ENCODE assay signal across 10 cellular contexts in genomic region chr1:92882817-92883216, GRCh38. TPM values are rescaled to one million over a fixed set of nuclear protein-coding genes. Genes with fewer than 3 reads are reported as not detected.
DNase-seq lines count a peak whose midpoint lies in the region; ATAC-seq and TF ChIP-seq lines count a peak whose summit lies in the region.
"Had no signal": no experiment of that assay in that cellular context is flagged by ENCODE, and none has a peak within 500 bp of the region (broad histone marks: within the 10 kb centered on the region; RNA-seq: fewer than 3 reads in every experiment).

No MANE protein-coding gene starts in this region.

- CTCF ChIA-PET in T-cell (lab: Charles Lee) = interaction anchor here (0.5 to 1.8 kb wide), 11 partner anchors 21 to 934 kb away, joined by 3 to 11 read pairs (median 4); partner anchors contain the start of genes BRDT (in 1 of the 2) and DIPK1A (in 1 of the 2)

- WGBS in right cardiac atrium = 45% methylated on average over 1 of the region's 1 CpG

- intact Hi-C loops in Right ventricle myocardium inferior (cut with DNase I) (no loop called here), right cardiac atrium (cut with DNase I) (no loop called here), ascending aorta (cut with DNase I) (no loop called here)

- H3K36me3 Mint-ChIP-seq in T-cell = peaks cover 2% of the 10 kb centered on the region
- H3K36me3 Mint-ChIP-seq in stimulated activated naive CD8-positive, alpha-beta T cell treated with anti-CD3 and anti-CD28 coated beads, Interleukin-15, Interleukin-2, amounts not matched to agents 100 ng/mL and 50 ng/mL, for 24 hours (ENCODE audit: low read depth) = no peaks in the 10 kb centered on the region

- H3K4me1 ChIP-seq in right cardiac atrium (ENCODE audit: control insufficient read depth, insufficient read depth, low read length) (no peaks in the 10 kb centered on the region), ascending aorta (no peaks in the 10 kb centered on the region)
- H3K4me1 ChIP-seq: psoas muscle had no signal

- H3K9me3 ChIP-seq in right cardiac atrium (ENCODE audit: control insufficient read depth, low read length) (no peaks in the 10 kb centered on the region), ascending aorta (no peaks in the 10 kb centered on the region)
- H3K9me3 ChIP-seq: psoas muscle had no signal

- no peaks in the 10 kb centered on the region for H3K27me3 Mint-ChIP-seq in T-cell
- H3K27me3 Mint-ChIP-seq in stimulated activated naive CD8-positive, alpha-beta T cell treated with anti-CD3 and anti-CD28 coated beads, Interleukin-15, Interleukin-2, amounts not matched to agents 100 ng/mL and 50 ng/mL, for 24 hours = no peaks in the 10 kb centered on the region

- no peaks in the 10 kb centered on the region for H3K36me3 ChIP-seq in ascending aorta

- H3K9me3 Mint-ChIP-seq in T-cell = no peaks in the 10 kb centered on the region
- H3K9me3 Mint-ChIP-seq in stimulated activated naive CD8-positive, alpha-beta T cell treated with anti-CD3 and anti-CD28 coated beads, Interleukin-15, Interleukin-2, amounts not matched to agents 100 ng/mL and 50 ng/mL, for 24 hours = no peaks in the 10 kb centered on the region

- H3K27ac ChIP-seq in right cardiac atrium (ENCODE audit: low read length) = no peak overlapping the region
- no peak overlapping the region for H3K27ac ChIP-seq in ascending aorta
- H3K27ac ChIP-seq: psoas muscle had no signal

- H3K4me3 ChIP-seq in right cardiac atrium (ENCODE audit: low read length) = no peak overlapping the region
- no peak overlapping the region for H3K4me3 ChIP-seq in ascending aorta
- H3K4me3 ChIP-seq: psoas muscle had no signal

- ATAC-seq in Right ventricle myocardium inferior = peak; percentile 37
- ATAC-seq in right cardiac atrium = no peak
- peak; percentile 94 to 98 (median 96) for ATAC-seq in T-cell (replicated peaks in 1 of 4)
- ATAC-seq: psoas muscle had no signal

- POLR2A ChIA-PET in T-cell (lab: Charles Lee) = interaction anchor here (0.5 to 0.7 kb wide), 3 partner anchors 23 to 931 kb away, joined by 3 to 5 read pairs (median 3); no protein-coding TSS in a partner anchor

- DNase-seq in Right ventricle myocardium inferior (ENCODE audit: missing footprints) (no peak), right cardiac atrium (no peak), T-cell (peak in 32 of 34 experiments; percentile 19 to 66 (median 42)), ascending aorta (ENCODE audit: low spot score in 2 of 2) (no peak), H4 (ENCODE audit: low spot score) (no peak), NCI-H2227 (lab: John Stamatoyannopoulos, UW; ENCODE audit: unreplicated experiment) (no peak)
- peak; percentile 42 for DNase-seq in central memory CD4-positive, alpha-beta T cell
- DNase-seq: NCI-H1105, psoas muscle had no signal

- peaks cover 47 to 53% (median 52%) of the 10 kb centered on the region in 3 donors for H3K4me1 Mint-ChIP-seq in T-cell
- peaks cover 29% of the 10 kb centered on the region for H3K4me1 Mint-ChIP-seq in stimulated activated naive CD8-positive, alpha-beta T cell treated with anti-CD3 and anti-CD28 coated beads, Interleukin-15, Interleukin-2, amounts not matched to agents 100 ng/mL and 50 ng/mL, for 24 hours (ENCODE audit: low read depth)

- no peak for TF ChIP-seq CTCF in ascending aorta (IDR thresholded peaks at IDR 0.05)

- no peaks in the 10 kb centered on the region for H3K27me3 ChIP-seq in right cardiac atrium (ENCODE audit: control insufficient read depth, insufficient read depth)
- no peaks in the 10 kb centered on the region for H3K27me3 ChIP-seq in ascending aorta

- H3K4me3 Mint-ChIP-seq in T-cell = peak overlapping the region; percentile 14 to 53 (median 39)
- peak overlapping the region; percentile 35 for H3K4me3 Mint-ChIP-seq in stimulated activated naive CD8-positive, alpha-beta T cell treated with anti-CD3 and anti-CD28 coated beads, Interleukin-15, Interleukin-2, amounts not matched to agents 100 ng/mL and 50 ng/mL, for 24 hours

- H3K27ac Mint-ChIP-seq in T-cell = peak overlapping the region; percentile 94 to 97
- peak overlapping the region; percentile 50 for H3K27ac Mint-ChIP-seq in stimulated activated naive CD8-positive, alpha-beta T cell treated with anti-CD3 and anti-CD28 coated beads, Interleukin-15, Interleukin-2, amounts not matched to agents 100 ng/mL and 50 ng/mL, for 24 hours

RNA-seq across cellular contexts. Expression of gene RPL5, which starts 51.0 kb away (rescaled TPM):
- 601 TPM for total RNA-seq in Right ventricle myocardium inferior
- total RNA-seq in right cardiac atrium = 100 to 1,000 TPM; 670 to 740 (median 678) TPM
- 1,138 TPM for polyA plus RNA-seq in right cardiac atrium
- total RNA-seq in T-cell = 1,000 to 10,000 TPM; 1,327 to 1,558 (median 1,433) TPM
- 617 TPM for total RNA-seq in ascending aorta
- total RNA-seq in H4 (2014; rRNA removed; shearing (Covaris generic)) = 1,286 and 1,398 TPM in 2 replicates

Comparison
In these comparisons a context has a peak if more than half of its experiments do, and no peak if none do; other contexts are left out.
1. ATAC-seq: peak in Right ventricle myocardium inferior (single experiment) and T-cell (4 of 4); none in right cardiac atrium (0 of 2).
2. DNase-seq: peak in T-cell (32 of 34) and central memory CD4-positive, alpha-beta T cell (single experiment); none in Right ventricle myocardium inferior (single experiment), right cardiac atrium (0 of 3), ascending aorta (0 of 2), H4 (single experiment) and NCI-H2227 (single experiment).